26 cellular contexts compared by ENCODE assay signal in the genomic region with DNA sequence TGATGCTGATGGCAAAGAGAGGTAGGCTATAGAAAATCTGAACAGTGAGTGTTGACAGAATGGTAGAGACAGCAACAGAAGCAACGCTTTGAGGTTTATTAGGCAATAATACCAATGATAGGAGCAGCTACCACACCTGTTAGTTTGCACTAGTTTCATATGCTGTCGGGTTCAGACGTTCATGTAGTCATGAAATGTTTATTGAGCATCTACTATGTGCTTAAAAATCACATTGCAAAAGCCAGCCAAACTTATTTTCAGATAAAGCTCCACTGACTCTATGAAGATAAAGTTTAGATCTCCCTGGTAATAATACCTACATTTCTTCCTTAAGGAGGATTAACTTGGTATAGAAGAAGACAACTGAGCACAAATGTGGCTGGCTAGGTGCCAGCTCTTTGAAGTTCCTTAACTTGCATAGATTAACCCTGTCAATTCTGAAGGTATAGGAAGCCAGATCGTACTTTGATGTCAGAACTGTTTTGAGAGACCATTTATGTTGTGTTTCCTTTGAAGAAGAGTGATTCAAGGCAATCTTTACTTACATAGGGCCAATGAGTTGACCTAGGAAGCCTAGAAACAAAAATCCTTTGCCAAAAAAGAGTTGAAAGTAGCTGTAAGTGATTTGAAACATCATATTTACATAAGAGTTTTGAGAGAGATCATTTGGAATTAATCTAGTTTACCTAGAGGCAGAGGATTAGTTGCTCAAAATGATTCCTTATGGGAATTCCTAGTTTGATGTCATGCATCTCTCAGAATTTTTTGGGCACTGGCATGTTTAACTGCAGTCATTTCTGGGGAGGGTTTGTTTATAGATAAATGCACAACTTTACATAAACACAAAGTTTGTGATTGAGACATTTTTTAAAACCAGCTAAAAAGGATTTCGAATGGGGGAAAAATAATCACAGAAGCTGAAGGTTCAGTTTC.
DNase-seq lines count a peak whose midpoint lies in the region; ATAC-seq, FAIRE-seq and TF ChIP-seq lines count a peak whose summit lies in the region.
"Had no signal": no experiment of that assay in that cellular context is flagged by ENCODE, and none has a peak within 500 bp of the region (broad histone marks: within the 10 kb centered on the region; RNA-seq: fewer than 3 reads in every experiment).

No MANE protein-coding gene starts in this region.

- H3K9me3 Mint-ChIP-seq in activated CD4-positive, alpha-beta T cell treated with anti-CD3 and anti-CD28 coated beads for 36 hours (ENCODE audit: low read depth), result no peaks in the 10 kb centered on the region
- no peaks in the 10 kb centered on the region for H3K9me3 Mint-ChIP-seq in activated naive CD8-positive, alpha-beta T cell treated with anti-CD3 and anti-CD28 coated beads, Interleukin-2, amount 50 U/mL, for 24 hours
- H3K9me3 Mint-ChIP-seq in nephron, result no peaks in the 10 kb centered on the region
- H3K9me3 Mint-ChIP-seq: H9; immature natural killer cell; naive thymus-derived CD4-positive, alpha-beta T cell had no signal

- no peak overlapping the region for H3K4me3 Mint-ChIP-seq in activated CD4-positive, alpha-beta T cell treated with anti-CD3 and anti-CD28 coated beads for 36 hours
- no peak overlapping the region for H3K4me3 Mint-ChIP-seq in activated naive CD8-positive, alpha-beta T cell treated with anti-CD3 and anti-CD28 coated beads, Interleukin-2, amount 50 U/mL, for 24 hours
- H3K4me3 Mint-ChIP-seq in nephron, result no peak overlapping the region
- H3K4me3 Mint-ChIP-seq: H9; immature natural killer cell; naive thymus-derived CD4-positive, alpha-beta T cell had no signal

- CTCF ChIA-PET in activated CD4-positive, alpha-beta T cell treated with anti-CD3 and anti-CD28 coated beads for 36 hours (lab: Charles Lee), result no interaction called here

- ATAC-seq in activated CD4-positive, alpha-beta T cell treated with anti-CD3 and anti-CD28 coated beads for 36 hours, result no peak
- no peak for ATAC-seq in activated naive CD8-positive, alpha-beta T cell treated with anti-CD3 and anti-CD28 coated beads, Interleukin-2, amount 50 U/mL, for 24 hours
- ATAC-seq in HG02885 (IDR thresholded peaks at IDR 0.05; ENCODE audit: poor library complexity, unreplicated experiment), result no peak
- ATAC-seq: GM12878; left lobe of liver; naive thymus-derived CD4-positive, alpha-beta T cell had no signal

- H3K27ac Mint-ChIP-seq in activated CD4-positive, alpha-beta T cell treated with anti-CD3 and anti-CD28 coated beads for 36 hours, result no peak overlapping the region
- peak overlapping the region; percentile 43 for H3K27ac Mint-ChIP-seq in activated naive CD8-positive, alpha-beta T cell treated with anti-CD3 and anti-CD28 coated beads, Interleukin-2, amount 50 U/mL, for 24 hours
- H3K27ac Mint-ChIP-seq in nephron, result peak overlapping the region; percentile 4 to 26 (median 9)
- H3K27ac Mint-ChIP-seq: H9; immature natural killer cell; naive thymus-derived CD4-positive, alpha-beta T cell had no signal

- no peaks in the 10 kb centered on the region for H3K27me3 Mint-ChIP-seq in activated CD4-positive, alpha-beta T cell treated with anti-CD3 and anti-CD28 coated beads for 36 hours
- no peaks in the 10 kb centered on the region for H3K27me3 Mint-ChIP-seq in activated naive CD8-positive, alpha-beta T cell treated with anti-CD3 and anti-CD28 coated beads, Interleukin-2, amount 50 U/mL, for 24 hours
- no peaks in the 10 kb centered on the region for H3K27me3 Mint-ChIP-seq in nephron (ENCODE audit: low read depth)
- H3K27me3 Mint-ChIP-seq: naive thymus-derived CD4-positive, alpha-beta T cell had no signal

- POLR2A ChIA-PET in activated CD4-positive, alpha-beta T cell treated with anti-CD3 and anti-CD28 coated beads for 36 hours (lab: Charles Lee), result no interaction called here

- TF ChIP-seq POLR2A in H54 (IDR thresholded peaks at IDR 0.05; ENCODE audit: low read depth, low read length), result no peak

- peaks cover 11% of the 10 kb centered on the region for H3K4me1 Mint-ChIP-seq in activated CD4-positive, alpha-beta T cell treated with anti-CD3 and anti-CD28 coated beads for 36 hours
- peaks cover 31% of the 10 kb centered on the region for H3K4me1 Mint-ChIP-seq in activated naive CD8-positive, alpha-beta T cell treated with anti-CD3 and anti-CD28 coated beads, Interleukin-2, amount 50 U/mL, for 24 hours
- H3K4me1 Mint-ChIP-seq in nephron, result peaks cover 18% of the 10 kb centered on the region
- H3K4me1 Mint-ChIP-seq: immature natural killer cell had no signal

- no peak for TF ChIP-seq CTCF in nephron (IDR thresholded peaks at IDR 0.05; ENCODE audit: unreplicated experiment in 3 of 3)

- intact Hi-C loops in activated CD4-positive, alpha-beta T cell treated with anti-CD3 and anti-CD28 coated beads for 36 hours (cut with DNase I, micrococcal nuclease), result loop anchor here in 1 of 2 experiments (10.0 kb wide), 1 partner anchor 422 kb away; no protein-coding TSS in a partner anchor

- peaks cover 1% of the 10 kb centered on the region for H3K36me3 Mint-ChIP-seq in activated CD4-positive, alpha-beta T cell treated with anti-CD3 and anti-CD28 coated beads for 36 hours (ENCODE audit: low read depth)
- peaks cover 4% of the 10 kb centered on the region for H3K36me3 Mint-ChIP-seq in activated naive CD8-positive, alpha-beta T cell treated with anti-CD3 and anti-CD28 coated beads, Interleukin-2, amount 50 U/mL, for 24 hours (ENCODE audit: low read depth)
- H3K36me3 Mint-ChIP-seq in nephron (ENCODE audit: low read depth), result no peaks in the 10 kb centered on the region

- FAIRE-seq in H54 (lab: Jason Lieb, UNC), result peak; percentile 30
- FAIRE-seq: colon, frontal cortex, GM12878, small intestine, urothelium cell line had no signal

- peak; percentile 20 for DNase-seq in activated CD4-positive, alpha-beta T cell treated with anti-CD3 and anti-CD28 coated beads for 36 hours
- DNase-seq in activated CD4-positive, alpha-beta T cell treated with anti-CD3 and anti-CD28 coated beads for 4 hours, result no peak
- no peak for DNase-seq in H54 (ENCODE audit: insufficient read length, low spot score)
- DNase-seq in activated naive CD8-positive, alpha-beta T cell treated with anti-CD3 and anti-CD28 coated beads, Interleukin-2, amount 50 U/mL, for 24 hours, result no peak
- no peak for DNase-seq in GOT3 (lab: John Stamatoyannopoulos, UW)
- DNase-seq in T1000 (lab: John Stamatoyannopoulos, UW), result no peak
- DNase-seq: activated CD8-positive, alpha-beta memory T cell treated with anti-CD3 and anti-CD28 coated beads, Interleukin-2, amount 50 U/mL, for 48 hours; effector memory CD4-positive, alpha-beta T cell; erythroblast; H9; hippocampal formation; immature natural killer cell; KG1; mesendoderm; NCI-H1436 treated with DMSO at 0.1 percent for 48 hours; NCI-H510A; small intestine; stimulated activated CD4-positive, alpha-beta T cell treated with anti-CD3 and anti-CD28 coated beads, Interleukin-1b, Interleukin-23, amount 100 ng/mL, for 48 hours had no signal
